In the genomic region with DNA sequence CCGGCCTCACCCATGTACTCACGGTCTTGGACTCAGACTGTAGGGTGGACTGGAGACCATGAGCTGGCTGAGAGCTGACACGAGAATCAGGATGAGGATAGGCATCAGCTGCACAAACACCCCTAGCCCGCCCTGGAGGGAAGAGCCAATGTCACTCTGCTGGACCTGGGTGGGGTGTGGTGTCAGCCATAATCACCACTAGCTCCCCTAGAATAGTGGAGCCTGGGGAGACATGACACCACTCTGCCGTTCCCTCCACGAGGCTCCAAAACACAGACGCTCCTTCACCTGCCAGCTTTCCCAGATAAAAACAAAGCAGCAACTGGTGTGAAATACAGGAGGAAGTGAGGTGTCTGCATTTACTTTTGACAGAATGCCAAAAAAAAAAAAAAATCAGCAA, we compare ENCODE assay signal across 19 cellular contexts. TPM values are rescaled to one million over a fixed set of nuclear protein-coding genes. Genes with fewer than 3 reads are reported as not detected.
DNase-seq lines count a peak whose midpoint lies in the region; ATAC-seq and TF ChIP-seq lines count a peak whose summit lies in the region.
"Had no signal": no experiment of that assay in that cellular context is flagged by ENCODE, and none has a peak within 500 bp of the region (broad histone marks: within the 10 kb centered on the region; RNA-seq: fewer than 3 reads in every experiment).

No MANE protein-coding gene starts in this region.

- no peak for TF ChIP-seq POLR2A in spleen (IDR thresholded peaks at IDR 0.05)

- H3F3A ChIP-seq in PC-9 (ENCODE audit: insufficient read depth, low read depth) = peaks cover 31% of the 10 kb centered on the region

- H3K79me2 ChIP-seq in osteoblast (ENCODE audit: insufficient read depth, low read length) = no peaks in the 10 kb centered on the region
- H3K79me2 ChIP-seq in PC-9 (ENCODE audit: low read depth) = no peaks in the 10 kb centered on the region

- CTCF ChIA-PET in Calu3 (lab: Charles Lee) (interaction anchor here (0.6 to 1.9 kb wide), 2 partner anchors 96 to 212 kb away, joined by 3 to 10 read pairs; no protein-coding TSS in a partner anchor), PC-9 (lab: Charles Lee) (interaction anchor here (0.6 to 1.2 kb wide), 4 partner anchors 49 to 442 kb away, joined by 3 to 7 read pairs (median 4); no protein-coding TSS in a partner anchor)

- no peaks in the 10 kb centered on the region for H3K9me3 Mint-ChIP-seq in activated T-cell treated with anti-CD3 and anti-CD28 coated beads, Interleukin-2, amount 50 U/mL, for 24 hours
- no peaks in the 10 kb centered on the region for H3K9me3 Mint-ChIP-seq in Calu3 (ENCODE audit: low read depth, unreplicated experiment)
- H3K9me3 Mint-ChIP-seq: CD8-positive, alpha-beta memory T cell; HFFc6 had no signal

- WGBS in spleen, 5 donors = 89 to 95% (median 93%) methylated on average over 5 to 7 of the region's 7 CpGs

- H3K4me3 Mint-ChIP-seq in activated T-cell treated with anti-CD3 and anti-CD28 coated beads, Interleukin-2, amount 50 U/mL, for 24 hours = no peak overlapping the region
- H3K4me3 Mint-ChIP-seq in Calu3 (ENCODE audit: low read depth, unreplicated experiment) = no peak overlapping the region
- H3K4me3 Mint-ChIP-seq: HFFc6 had no signal

- no peaks in the 10 kb centered on the region for H3K9me3 ChIP-seq in RWPE2 (ENCODE audit: severe bottlenecking)
- no peaks in the 10 kb centered on the region for H3K9me3 ChIP-seq in osteoblast (ENCODE audit: low read depth, low read length)
- no peaks in the 10 kb centered on the region for H3K9me3 ChIP-seq in spleen
- H3K9me3 ChIP-seq in PC-9 (ENCODE audit: insufficient read depth, low read depth) = no peaks in the 10 kb centered on the region; the same call in 1 of the 2 replicates
- H3K9me3 ChIP-seq: BLaER1 had no signal

- no peak overlapping the region for H3K4me2 ChIP-seq in osteoblast (ENCODE audit: insufficient read depth, low read length)
- H3K4me2 ChIP-seq in PC-9 = no peak overlapping the region

- H3K27me3 Mint-ChIP-seq in activated T-cell treated with anti-CD3 and anti-CD28 coated beads, Interleukin-2, amount 50 U/mL, for 24 hours = no peaks in the 10 kb centered on the region
- no peaks in the 10 kb centered on the region for H3K27me3 Mint-ChIP-seq in Calu3 (ENCODE audit: unreplicated experiment)
- H3K27me3 Mint-ChIP-seq: CD8-positive, alpha-beta memory T cell had no signal

- H4K20me1 ChIP-seq in osteoblast (ENCODE audit: insufficient read depth, low read length) = peaks cover 3% of the 10 kb centered on the region
- no peaks in the 10 kb centered on the region for H4K20me1 ChIP-seq in PC-9 (ENCODE audit: insufficient read depth)

- POLR2A ChIA-PET in PC-9 (lab: Charles Lee; ENCODE audit: unreplicated experiment) = interaction anchor here (0.6 kb wide), 1 partner anchor 13 kb away, joined by 6 read pairs; no protein-coding TSS in a partner anchor

- H3K36me3 ChIP-seq in RWPE2 (ENCODE audit: low read depth) (peaks cover 45% of the 10 kb centered on the region), osteoblast (ENCODE audit: insufficient read depth, low read length) (peaks cover 51% of the 10 kb centered on the region), spleen (peaks cover 3 to 95% (median 50%) of the 10 kb centered on the region in 6 donors), PC-9 (ENCODE audit: low read depth) (peaks cover 23% of the 10 kb centered on the region)

- ATAC-seq in RWPE2 (ENCODE audit: low read depth) = no peak

- H3K27me3 ChIP-seq in RWPE2 (ENCODE audit: insufficient read depth, poor library complexity, severe bottlenecking) (no peaks in the 10 kb centered on the region), osteoblast (ENCODE audit: insufficient read depth, low read length) (no peaks in the 10 kb centered on the region), spleen (replicated peaks in 1 of 7) (no peaks in the 10 kb centered on the region), PC-9 (ENCODE audit: insufficient read depth, low read depth) (no peaks in the 10 kb centered on the region)
- H3K27me3 ChIP-seq: BLaER1 had no signal

- DNase-seq in activated T-cell treated with anti-CD3 and anti-CD28 coated beads, Interleukin-2, amount 50 U/mL, for 24 hours = no peak
- DNase-seq in activated T-cell treated with anti-CD3 and anti-CD28 coated beads for 4 hours (no peak), Calu3 (no peak), RWPE2 (ENCODE audit: low spot score) (no peak), osteoblast (ENCODE audit: insufficient read length, low spot score, missing footprints) (peak; percentile 10), spleen (no peak), PC-9 (no peak)
- DNase-seq: CD8-positive, alpha-beta memory T cell; DMS79 treated with DMSO at 0.1 percent for 48 hours; H7; HFFc6; KG1; MV-4-11; NCI-H1694 treated with DMSO at 0.1 percent for 48 hours; NCI-H510A; NCI-H748 treated with DMSO at 0.1 percent for 48 hours; NK-92 treated with Interleukin-12 subunit alpha and Interleukin-12 subunit beta, amount 100 ng/mL, for 24 hours; SHP77 had no signal

- TF ChIP-seq CTCF in Calu3 (IDR thresholded peaks at IDR 0.05; ENCODE audit: unreplicated experiment) = no peak
- no peak for TF ChIP-seq CTCF in RWPE2 (IDR thresholded peaks at IDR 0.05; ENCODE audit: poor library complexity, severe bottlenecking)
- TF ChIP-seq CTCF in osteoblast (IDR thresholded peaks at IDR 0.05; ENCODE audit: extremely low read depth, low read depth, low read length) = no peak
- TF ChIP-seq CTCF in spleen (IDR thresholded peaks at IDR 0.05 in 8 of 11, conservative IDR thresholded peaks at IDR 0.05 in 3 of 11) = no peak
- no peak for TF ChIP-seq CTCF in PC-9 (conservative IDR thresholded peaks at IDR 0.05)

- peaks cover 57% of the 10 kb centered on the region for H3K4me1 Mint-ChIP-seq in activated T-cell treated with anti-CD3 and anti-CD28 coated beads, Interleukin-2, amount 50 U/mL, for 24 hours (ENCODE audit: low read depth)
- peaks cover 56% of the 10 kb centered on the region for H3K4me1 Mint-ChIP-seq in Calu3 (ENCODE audit: low read depth, unreplicated experiment)

- H3K27ac Mint-ChIP-seq in activated T-cell treated with anti-CD3 and anti-CD28 coated beads, Interleukin-2, amount 50 U/mL, for 24 hours = peak overlapping the region; percentile 57
- H3K27ac Mint-ChIP-seq in Calu3 (ENCODE audit: unreplicated experiment) = peak overlapping the region; percentile 62
- H3K27ac Mint-ChIP-seq: HFFc6 had no signal

- no TSS peak for BruUV-seq in Calu3 (replicated peaks; lab: Mats Ljungman, UMichigan)
- BruUV-seq in PC-9 (replicated peaks; lab: Mats Ljungman, UMichigan) = no TSS peak

- H3K27ac ChIP-seq in RWPE2 (ENCODE audit: poor library complexity, severe bottlenecking) (peak overlapping the region; percentile 99), osteoblast (ENCODE audit: low read depth, low read length) (no peak overlapping the region), spleen (peak overlapping the region in 3 of 8 donors; percentile 10 to 97 (median 18)), PC-9 (no peak overlapping the region)
- H3K27ac ChIP-seq: BLaER1 had no signal

- H3K4me1 ChIP-seq in RWPE2 (ENCODE audit: insufficient read depth, poor library complexity, severe bottlenecking) (peaks cover 25% of the 10 kb centered on the region), osteoblast (ENCODE audit: insufficient read depth, low read length) (peaks cover 30% of the 10 kb centered on the region), spleen (peaks cover 50 to 69% (median 58%) of the 10 kb centered on the region in 6 donors), PC-9 (replicated peaks; ENCODE audit: insufficient read depth) (peaks cover 12% of the 10 kb centered on the region)

- H3K9me2 ChIP-seq in PC-9 (ENCODE audit: insufficient read depth) = no peaks in the 10 kb centered on the region

- H2AFZ ChIP-seq in osteoblast (ENCODE audit: low read length) (no peak overlapping the region), PC-9 (no peak overlapping the region)

- H3K4me3 ChIP-seq in RWPE2 (ENCODE audit: severe bottlenecking) (no peak overlapping the region), osteoblast (ENCODE audit: insufficient read depth, low read length) (no peak overlapping the region), spleen (no peak overlapping the region), PC-9 (no peak overlapping the region)
- H3K4me3 ChIP-seq: BLaER1 had no signal

- intact Hi-C loops in Calu3 (cut with micrococcal nuclease; ENCODE audit: unreplicated experiment) = loop anchor here (5.0 to 10.0 kb wide), 3 partner anchors 243 to 441 kb away; no protein-coding TSS in a partner anchor
- intact Hi-C loops in spleen (cut with DNase I; ENCODE audit: low total_unique reads) = loop anchor here (5.0 kb wide), 1 partner anchor 291 kb away; no protein-coding TSS in a partner anchor
- intact Hi-C loops in PC-9 (cut with micrococcal nuclease; ENCODE audit: unreplicated experiment) = loop anchor here (10.0 kb wide), 1 partner anchor 1023 kb away; a partner anchor contains a TSS

- peaks cover 93% of the 10 kb centered on the region for H3K36me3 Mint-ChIP-seq in activated T-cell treated with anti-CD3 and anti-CD28 coated beads, Interleukin-2, amount 50 U/mL, for 24 hours (ENCODE audit: low read depth)
- H3K36me3 Mint-ChIP-seq in Calu3 (ENCODE audit: insufficient read depth, unreplicated experiment) = peaks cover 84% of the 10 kb centered on the region

RNA-seq across cellular contexts. Expression of a gene that starts 16.5 kb away (rescaled TPM):
- 43.1 and 48.0 TPM in 2 replicates for total RNA-seq in Calu3 (2022)
- 48.0 and 52.5 TPM in 2 replicates for total RNA-seq in osteoblast
- total RNA-seq in spleen = 10 to 100 TPM; 32.7 to 55.4 (median 41.6) TPM
- 10 to 100 TPM; 13.6 to 16.5 (median 14.3) TPM for polyA plus RNA-seq in spleen
- total RNA-seq in PC-9 (2021) = 37.0 and 46.9 TPM in 2 replicates
